1 cellular context compared by ENCODE assay signal in genomic region chr19:46788101-46788967, GRCh38.
A peak's percentile ranks its signal among the peaks of the same experiment; 100 is the strongest.
TF ChIP-seq lines count a peak whose summit lies in the region.

SLC1A5 (minus strand) TSS chr19:46788594; CDS start chr19:46787965, 629 bp downstream.

TF ChIP-seq in GM12878, 131 proteins besides CTCF, POLR2A, EP300 and RAD21 (continued from another document and continues in another):
- TF ChIP-seq ZNF592 (IDR thresholded peaks at IDR 0.05): no peak
- TF ChIP-seq ZNF384 (IDR thresholded peaks at IDR 0.05; ENCODE audit: borderline replicate concordance, low read depth, low read length): no peak
- no peak for TF ChIP-seq NR2C2 (IDR thresholded peaks at IDR 0.05; ENCODE audit: borderline replicate concordance, control insufficient read depth, insufficient read length, low read depth)
- TF ChIP-seq KDM1A (IDR thresholded peaks at IDR 0.05; ENCODE audit: borderline replicate concordance): no peak
- peak; percentile 49; the same call in 1 of the 2 replicates for TF ChIP-seq CREM (IDR thresholded peaks at IDR 0.05; ENCODE audit: low read depth)
- no peak for TF ChIP-seq CEBPZ (IDR thresholded peaks at IDR 0.05; ENCODE audit: low read depth, low read length)
- peak in 1 of 2 experiments; percentile 20; a peak in 1 of 3 replicates for TF ChIP-seq EGR1 (IDR thresholded peaks at IDR 0.05; ENCODE audit: borderline replicate concordance in 1 of 2, low read depth in 2 of 2, low read length in 2 of 2)
- peak; percentile 71; the same call in 1 of the 2 replicates for TF ChIP-seq IKZF1 (conservative IDR thresholded peaks at IDR 0.05)
- no peak for TF ChIP-seq NR2C1 (IDR thresholded peaks at IDR 0.05)
- TF ChIP-seq NFYA (IDR thresholded peaks at IDR 0.05; ENCODE audit: borderline replicate concordance, low read depth, low read length): no peak
- peak; percentile 87; the same call in 1 of the 2 replicates for TF ChIP-seq RB1 (IDR thresholded peaks at IDR 0.05; ENCODE audit: borderline replicate concordance)
- no peak for TF ChIP-seq ATF2 (IDR thresholded peaks at IDR 0.05; ENCODE audit: low read length)
- no peak for TF ChIP-seq CHD1 (IDR thresholded peaks at IDR 0.05; ENCODE audit: low read depth, low read length)
- TF ChIP-seq POLR2AphosphoS2 (IDR thresholded peaks at IDR 0.05; ENCODE audit: low read depth, low read length): peak; percentile 97
- TF ChIP-seq MAX (IDR thresholded peaks at IDR 0.05; ENCODE audit: low read depth, low read length): peak; percentile 97
- TF ChIP-seq BRCA1 (IDR thresholded peaks at IDR 0.05; ENCODE audit: low read depth, low read length): no peak
- TF ChIP-seq TCF3 (IDR thresholded peaks at IDR 0.05; ENCODE audit: borderline replicate concordance, insufficient read depth, low read depth, low read length): peak; percentile 91; the same call in 1 of the 2 replicates
- TF ChIP-seq CHD4 (IDR thresholded peaks at IDR 0.05): no peak
- no peak for TF ChIP-seq CBX5 (IDR thresholded peaks at IDR 0.05; ENCODE audit: low read depth)
- no peak for TF ChIP-seq USF2 (IDR thresholded peaks at IDR 0.05; ENCODE audit: borderline replicate concordance, low read depth, low read length)
- peak; percentile 58; the same call in 1 of the 2 replicates for TF ChIP-seq TCF12 (IDR thresholded peaks at IDR 0.05; ENCODE audit: low read depth, low read length)
- no peak for TF ChIP-seq EZH2 (IDR thresholded peaks at IDR 0.05; ENCODE audit: borderline replicate concordance, control insufficient read depth, low read depth, low read length)
- no peak for TF ChIP-seq ZNF622 (IDR thresholded peaks at IDR 0.05)
- TF ChIP-seq USF1 (IDR thresholded peaks at IDR 0.05; ENCODE audit: borderline replicate concordance, extremely low read length, insufficient read depth, low read depth, low read length): no peak
- no peak for TF ChIP-seq PAX5 (IDR thresholded peaks at IDR 0.05; ENCODE audit: borderline replicate concordance, low read depth, low read length)
- TF ChIP-seq NFXL1 (IDR thresholded peaks at IDR 0.05; ENCODE audit: borderline replicate concordance): no peak
- TF ChIP-seq HSF1 (IDR thresholded peaks at IDR 0.05; ENCODE audit: low read depth, low read length): no peak
- TF ChIP-seq ZBTB11 (CRISPR knock-in tag; IDR thresholded peaks at IDR 0.05): no peak
- peak; percentile 91 for TF ChIP-seq E2F8 (IDR thresholded peaks at IDR 0.05; ENCODE audit: low read depth, partially characterized antibody)
- peak; percentile 67 to 72 for TF ChIP-seq BHLHE40 (IDR thresholded peaks at IDR 0.05; ENCODE audit: borderline replicate concordance in 1 of 2, low read depth in 2 of 2, low read length in 1 of 2)
- TF ChIP-seq CHD2 (IDR thresholded peaks at IDR 0.05; ENCODE audit: borderline replicate concordance, low read depth, low read length): peak; percentile 45; the same call in 1 of the 2 replicates
- TF ChIP-seq CREB1 (IDR thresholded peaks at IDR 0.05; ENCODE audit: low read depth): peak; percentile 33; the same call in 1 of the 2 replicates
- no peak for TF ChIP-seq SREBF1 (IDR thresholded peaks at IDR 0.05; ENCODE audit: low read length)
- no peak for TF ChIP-seq SMARCA5 (IDR thresholded peaks at IDR 0.05)
- 0 out of 2 replicates have a peak, but pooled peaks have one; percentile 10 for TF ChIP-seq NR2F1 (conservative IDR thresholded peaks at IDR 0.05)
- peak; percentile 97 for TF ChIP-seq POU2F2 (IDR thresholded peaks at IDR 0.05; ENCODE audit: borderline replicate concordance, low read depth, low read length)
- peak; percentile 65 for TF ChIP-seq YY1 (IDR thresholded peaks at IDR 0.05; ENCODE audit: low read depth, low read length)
- no peak for TF ChIP-seq JUNB (IDR thresholded peaks at IDR 0.05)
- TF ChIP-seq ZNF217 (IDR thresholded peaks at IDR 0.05): no peak
- peak; percentile 98 for TF ChIP-seq CBFB (IDR thresholded peaks at IDR 0.05; ENCODE audit: low read depth)
- TF ChIP-seq ATF7 (IDR thresholded peaks at IDR 0.05; ENCODE audit: low read depth): no peak
- TF ChIP-seq SUPT20H (IDR thresholded peaks at IDR 0.05; ENCODE audit: borderline replicate concordance, control insufficient read depth, low read depth, low read length): no peak
- TF ChIP-seq JUND (IDR thresholded peaks at IDR 0.05; ENCODE audit: low read depth, low read length): no peak
- TF ChIP-seq MTA2 (IDR thresholded peaks at IDR 0.05; ENCODE audit: low read depth): no peak
- TF ChIP-seq FOXK2 (IDR thresholded peaks at IDR 0.05): no peak
- peak; percentile 55; the same call in 1 of the 2 replicates for TF ChIP-seq RFX5 (IDR thresholded peaks at IDR 0.05; ENCODE audit: low read depth, low read length)
- TF ChIP-seq ZZZ3 (IDR thresholded peaks at IDR 0.05; ENCODE audit: control insufficient read depth, insufficient read length, low read depth): no peak
